In genomic region chr3:35924070-35924469, GRCh38 we compare ENCODE assay signal across 7 cellular contexts.
A peak's percentile ranks its signal among the peaks of the same experiment; 100 is the strongest.
DNase-seq lines count a peak whose midpoint lies in the region; TF ChIP-seq lines count a peak whose summit lies in the region.
"Not testable (repeated sequence)": the region's sequence is repeated elsewhere in the genome, so short reads cannot be mapped to it uniquely, and the experiment has no call there.

No MANE protein-coding gene starts in this region.

- H4K8ac ChIP-seq in mesenchymal stem cell (ENCODE audit: low read length) = not testable (repeated sequence)

- H3K4me1 ChIP-seq in PC-9 (replicated peaks; ENCODE audit: insufficient read depth); mesenchymal stem cell (ENCODE audit: control insufficient read depth, insufficient read depth, low read depth, low read length): not testable (repeated sequence)

- H3K27me3 Mint-ChIP-seq in activated naive CD4-positive, alpha-beta T cell treated with anti-CD3 and anti-CD28 coated beads, Interleukin-2, amount 10 ng/mL, durations not matched to agents 7 days and 5 days = not testable (repeated sequence)

- not testable (repeated sequence) for H3K4me3 ChIP-seq in HFF-Myc (replicated peaks; ENCODE audit: low read depth, low read length); PC-9; fibroblast of mammary gland (ENCODE audit: control insufficient read depth, low read depth, low read length); mesenchymal stem cell (ENCODE audit: insufficient read depth in 1 of 2, low read depth in 1 of 2, low read length in 2 of 2)

- BruUV-seq in PC-9 (replicated peaks; lab: Mats Ljungman, UMichigan) = not testable (repeated sequence)

- POLR2A ChIA-PET in GM10248 (lab: Yijun Ruan, JAX); PC-9 (lab: Charles Lee; ENCODE audit: unreplicated experiment): not testable (repeated sequence)

- not testable (repeated sequence) for H3K18ac ChIP-seq in mesenchymal stem cell (ENCODE audit: low read depth in 1 of 2, low read length in 2 of 2)

- not testable (repeated sequence) for H3K23ac ChIP-seq in mesenchymal stem cell (ENCODE audit: low read length in 2 of 2)

- not testable (repeated sequence) for H2AK5ac ChIP-seq in mesenchymal stem cell (ENCODE audit: low read length, severe bottlenecking)

- not testable (repeated sequence) for H3K36me3 ChIP-seq in PC-9 (ENCODE audit: low read depth); mesenchymal stem cell (ENCODE audit: control insufficient read depth in 1 of 2, insufficient read depth in 2 of 2, low read depth in 1 of 2, low read length in 2 of 2)

- not testable (repeated sequence) for H3K4me3 Mint-ChIP-seq in activated naive CD4-positive, alpha-beta T cell treated with anti-CD3 and anti-CD28 coated beads, Interleukin-2, amount 10 ng/mL, durations not matched to agents 7 days and 5 days

- TF ChIP-seq CTCF in GM10248 (IDR thresholded peaks at IDR 0.05; ENCODE audit: control extremely low read depth, extremely low read depth, low read depth, missing control alignments) (peak; percentile 1), HFF-Myc (IDR thresholded peaks at IDR 0.05; ENCODE audit: low read depth, low read length, missing control alignments) (peak; percentile 42), PC-9 (conservative IDR thresholded peaks at IDR 0.05) (0 out of 2 replicates have a peak, but pooled peaks have one; percentile 38), fibroblast of mammary gland (conservative IDR thresholded peaks at IDR 0.05; ENCODE audit: control insufficient read depth, insufficient read depth, low read depth, low read length) (peak; percentile 45)

- CTCF ChIA-PET in GM10248 (lab: Yijun Ruan, JAX) (interaction anchor here (0.8 to 1.8 kb wide), 3 partner anchors 16 to 1664 kb away, joined by 3 to 6 read pairs (median 3); no protein-coding TSS in a partner anchor), PC-9 (lab: Charles Lee) (interaction anchor here (0.6 kb wide), 1 partner anchor 26 kb away, joined by 7 read pairs; no protein-coding TSS in a partner anchor)
- CTCF ChIA-PET in activated naive CD4-positive, alpha-beta T cell treated with anti-CD3 and anti-CD28 coated beads, Interleukin-2, amount 10 ng/mL, durations not matched to agents 7 days and 5 days (lab: Charles Lee) = interaction anchor here (0.6 kb wide), 1 partner anchor 291 kb away, joined by 3 read pairs; no protein-coding TSS in a partner anchor

- H3K9me3 ChIP-seq in PC-9 (ENCODE audit: insufficient read depth, low read depth); mesenchymal stem cell (ENCODE audit: control insufficient read depth, low read length): not testable (repeated sequence)

- not testable (repeated sequence) for H3F3A ChIP-seq in PC-9 (ENCODE audit: insufficient read depth, low read depth)

- not testable (repeated sequence) for H3K4ac ChIP-seq in mesenchymal stem cell (ENCODE audit: low read depth in 1 of 2, low read length in 2 of 2)

- not testable (repeated sequence) for H2BK12ac ChIP-seq in mesenchymal stem cell (ENCODE audit: low read length in 2 of 2)

- not testable (repeated sequence) for H3K14ac ChIP-seq in mesenchymal stem cell (ENCODE audit: low read length in 2 of 2)

- H4K91ac ChIP-seq in mesenchymal stem cell (ENCODE audit: low read length) = not testable (repeated sequence)

- intact Hi-C loops in PC-9 (cut with micrococcal nuclease; ENCODE audit: unreplicated experiment) = not testable (repeated sequence)

- not testable (repeated sequence) for H3K4me2 ChIP-seq in PC-9; mesenchymal stem cell (ENCODE audit: low read length, poor library complexity, severe bottlenecking)

- H2AFZ ChIP-seq in PC-9; mesenchymal stem cell (ENCODE audit: low read depth, low read length): not testable (repeated sequence)

- H3K79me2 ChIP-seq in PC-9 (ENCODE audit: low read depth) = not testable (repeated sequence)

- not testable (repeated sequence) for H3K4me1 Mint-ChIP-seq in activated naive CD4-positive, alpha-beta T cell treated with anti-CD3 and anti-CD28 coated beads, Interleukin-2, amount 10 ng/mL, durations not matched to agents 7 days and 5 days

- H3K9me3 Mint-ChIP-seq in activated naive CD4-positive, alpha-beta T cell treated with anti-CD3 and anti-CD28 coated beads, Interleukin-2, amount 10 ng/mL, durations not matched to agents 7 days and 5 days = not testable (repeated sequence)

- H2BK15ac ChIP-seq in mesenchymal stem cell (ENCODE audit: low read depth, poor library complexity, severe bottlenecking) = not testable (repeated sequence)

- not testable (repeated sequence) for H3K9me2 ChIP-seq in PC-9 (ENCODE audit: insufficient read depth)

- not testable (repeated sequence) for H3K36me3 Mint-ChIP-seq in activated naive CD4-positive, alpha-beta T cell treated with anti-CD3 and anti-CD28 coated beads, Interleukin-2, amount 10 ng/mL, durations not matched to agents 7 days and 5 days

- H3K9ac ChIP-seq in mesenchymal stem cell (ENCODE audit: low read length) = not testable (repeated sequence)

- DNase-seq in GM10248 (ENCODE audit: extremely low spot score); HFF-Myc (ENCODE audit: extremely low read depth, low read depth): not testable (repeated sequence)
- peak; percentile 2 for DNase-seq in NCI-H1436 (lab: John Stamatoyannopoulos, UW)
- peak in 1 of 2 experiments; percentile 17 for DNase-seq in PC-9
- peak; percentile 21 for DNase-seq in activated naive CD4-positive, alpha-beta T cell treated with anti-CD3 and anti-CD28 coated beads, Interleukin-2, amount 10 ng/mL, durations not matched to agents 7 days and 5 days
- peak; percentile 23 for DNase-seq in fibroblast of mammary gland (ENCODE audit: low read depth)
- peak; percentile 13 for DNase-seq in mesenchymal stem cell

- H4K20me1 ChIP-seq in PC-9 (ENCODE audit: insufficient read depth) = not testable (repeated sequence)

- not testable (repeated sequence) for H3K27me3 ChIP-seq in PC-9 (ENCODE audit: insufficient read depth, low read depth); mesenchymal stem cell (ENCODE audit: control insufficient read depth in 1 of 2, insufficient read depth in 1 of 2, low read length in 2 of 2)

- H2BK120ac ChIP-seq in mesenchymal stem cell (ENCODE audit: low read depth, low read length) = not testable (repeated sequence)

- not testable (repeated sequence) for H3K27ac ChIP-seq in PC-9; mesenchymal stem cell (ENCODE audit: low read length, poor library complexity, severe bottlenecking)

- H3K79me1 ChIP-seq in mesenchymal stem cell (replicated peaks; ENCODE audit: low read length, poor library complexity, severe bottlenecking) = not testable (repeated sequence)

- H2BK5ac ChIP-seq in mesenchymal stem cell (ENCODE audit: low read depth, low read length, poor library complexity, severe bottlenecking) = not testable (repeated sequence)

- H3K27ac Mint-ChIP-seq in activated naive CD4-positive, alpha-beta T cell treated with anti-CD3 and anti-CD28 coated beads, Interleukin-2, amount 10 ng/mL, durations not matched to agents 7 days and 5 days = not testable (repeated sequence)
